8 cellular contexts compared by ENCODE assay signal in the genomic region with DNA sequence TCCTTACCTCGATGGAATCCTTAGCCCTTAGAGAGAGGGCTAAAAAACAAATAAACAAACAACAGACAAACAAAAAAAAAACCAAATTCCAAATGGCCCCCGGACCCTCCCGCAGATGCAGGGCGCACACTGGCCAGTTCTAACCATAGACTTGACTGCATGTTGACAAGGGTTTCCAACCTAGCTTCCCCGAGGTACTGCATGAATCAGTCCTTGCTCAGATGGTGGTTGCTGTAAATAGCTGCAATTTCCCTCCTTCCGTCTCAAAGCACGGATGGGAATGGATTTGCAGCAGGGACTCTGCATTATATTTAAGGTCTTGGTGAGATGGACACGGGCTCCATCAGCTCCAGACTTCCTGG.
DNase-seq lines count a peak whose midpoint lies in the region; ATAC-seq and TF ChIP-seq lines count a peak whose summit lies in the region.

No MANE protein-coding gene starts in this region.

- H3K36me3 Mint-ChIP-seq in nephron (ENCODE audit: low read depth) = no peaks in the 10 kb centered on the region

- peaks cover 12% of the 10 kb centered on the region for H3K4me1 Mint-ChIP-seq in nephron

- no peak for TF ChIP-seq CTCF in WI38 (IDR thresholded peaks at IDR 0.05; ENCODE audit: low read depth, low read length)
- TF ChIP-seq CTCF in fibroblast of the aortic adventitia (IDR thresholded peaks at IDR 0.05; ENCODE audit: insufficient read depth, low read length) = no peak
- no peak for TF ChIP-seq CTCF in nephron (IDR thresholded peaks at IDR 0.05; ENCODE audit: unreplicated experiment in 3 of 3)

- peak overlapping the region in 2 of 3 experiments; percentile 29 to 38 for H3K27ac Mint-ChIP-seq in nephron

- DNase-seq in COLO829 (ENCODE audit: low spot score) (peak; percentile 24), fibroblast of the aortic adventitia (ENCODE audit: low read depth) (peak; percentile 42), NCI-H1436 treated with DMSO at 0.1 percent for 48 hours (lab: John Stamatoyannopoulos, UW) (no peak)

- H3K4me3 Mint-ChIP-seq in nephron = peak overlapping the region; percentile 89 to 93 (median 93)

- peak; percentile 31 for ATAC-seq in GM19351 (IDR thresholded peaks at IDR 0.05; ENCODE audit: unreplicated experiment)
- ATAC-seq in HG03457 (IDR thresholded peaks at IDR 0.05; ENCODE audit: unreplicated experiment) = peak; percentile 24
- no peak for ATAC-seq in HG03520 (IDR thresholded peaks at IDR 0.05; ENCODE audit: unreplicated experiment)

- peaks cover 6% of the 10 kb centered on the region for H3K27me3 Mint-ChIP-seq in nephron (ENCODE audit: low read depth)

- peak overlapping the region; percentile 59 for H3K4me3 ChIP-seq in WI38 (ENCODE audit: low read depth, low read length)
- peak overlapping the region; percentile 69 for H3K4me3 ChIP-seq in fibroblast of the aortic adventitia (ENCODE audit: low read depth, low read length)

- peaks cover 1% of the 10 kb centered on the region for H3K9me3 Mint-ChIP-seq in nephron
